ENCODE assay signal across 1 cellular context in genomic region chr10:93420091-93420490, GRCh38.
TF ChIP-seq lines count a peak whose summit lies in the region.

No MANE protein-coding gene starts in this region.

TF ChIP-seq in GM23338, 12 proteins besides CTCF, POLR2A, EP300 and RAD21 (continued from another document):
- TF ChIP-seq ZNF462 (CRISPR knock-in tag; IDR thresholded peaks at IDR 0.05) (no peak), ZNF331 (CRISPR knock-in tag; IDR thresholded peaks at IDR 0.05; ENCODE audit: low read depth) (no peak), POLR2AphosphoS5 (IDR thresholded peaks at IDR 0.05; ENCODE audit: low read depth) (no peak)
